Comparison of ENCODE assay signal across 23 cellular contexts in the genomic region with DNA sequence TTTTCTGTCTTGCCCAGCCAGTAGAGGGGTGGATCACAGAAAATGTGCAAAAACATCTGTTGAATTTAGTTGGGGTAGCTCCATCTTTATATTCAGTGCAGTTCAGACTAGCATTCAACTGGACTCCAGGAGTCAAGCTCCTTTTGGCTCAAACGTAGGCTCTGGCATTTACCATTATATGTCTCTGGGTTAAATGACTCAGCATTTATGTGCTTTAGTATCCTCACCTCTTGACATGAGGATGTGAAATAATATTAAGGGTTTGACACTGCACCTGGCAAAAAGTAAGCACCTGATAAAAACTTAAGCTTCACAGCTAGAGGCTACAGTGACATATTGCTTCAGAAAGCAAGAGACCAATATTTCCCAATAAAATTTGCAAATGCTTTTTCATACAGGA. TPM values are rescaled to one million over a fixed set of nuclear protein-coding genes. Genes with fewer than 3 reads are reported as not detected.
A peak's percentile ranks its signal among the peaks of the same experiment; 100 is the strongest.
DNase-seq lines count a peak whose midpoint lies in the region; ATAC-seq and TF ChIP-seq lines count a peak whose summit lies in the region.
"Had no signal": no experiment of that assay in that cellular context is flagged by ENCODE, and none has a peak within 500 bp of the region (broad histone marks: within the 10 kb centered on the region; RNA-seq: fewer than 3 reads in every experiment).

No MANE protein-coding gene starts in this region.

- H3K36me3 ChIP-seq in GM23248 (ENCODE audit: low read depth) (peaks cover 19% of the 10 kb centered on the region; the same call in 1 of the 2 replicates), Panc1 (ENCODE audit: control insufficient read depth, insufficient read depth, low read length) (peaks cover 56% of the 10 kb centered on the region)

- H4K20me1 ChIP-seq in GM23248 (ENCODE audit: insufficient read depth): no peaks in the 10 kb centered on the region

- in situ Hi-C loops in GM23248 (cut with MboI): no loop called here
- in situ Hi-C loops in Panc1 (cut with HindIII; ENCODE audit: low pct_unique_long_range_greater_than_20kb, low sequenced_read_pairs): no loop called here

- peaks cover 19% of the 10 kb centered on the region for H3K4me1 Mint-ChIP-seq in activated naive CD4-positive, alpha-beta T cell treated with anti-CD3 and anti-CD28 coated beads, Interleukin-2, amount 10 ng/mL, durations not matched to agents 7 days and 5 days
- H3K4me1 Mint-ChIP-seq: neural progenitor cell had no signal

- no peaks in the 10 kb centered on the region for H3K27me3 ChIP-seq in GM23248 (replicated peaks; ENCODE audit: insufficient read depth)
- no peaks in the 10 kb centered on the region for H3K27me3 ChIP-seq in Panc1 (ENCODE audit: control insufficient read depth, insufficient read depth, low read length)
- H3K27me3 ChIP-seq: esophagus muscularis mucosa, neural progenitor cell had no signal

- H3K27me3 Mint-ChIP-seq in activated naive CD4-positive, alpha-beta T cell treated with anti-CD3 and anti-CD28 coated beads, Interleukin-2, amount 10 ng/mL, durations not matched to agents 7 days and 5 days: no peaks in the 10 kb centered on the region
- H3K27me3 Mint-ChIP-seq: memory B cell; stimulated activated naive B cell treated with anti-CD40 and anti-IgM and Interleukin-4, amounts not matched to agents 10 μg/mL and 1 μg/mL and 100 μg/mL, for 72 hours had no signal

- no peak overlapping the region for H3K4me3 Mint-ChIP-seq in activated naive CD4-positive, alpha-beta T cell treated with anti-CD3 and anti-CD28 coated beads, Interleukin-2, amount 10 ng/mL, durations not matched to agents 7 days and 5 days
- H3K4me3 Mint-ChIP-seq: memory B cell; neural progenitor cell; stimulated activated naive B cell treated with anti-CD40 and anti-IgM and Interleukin-4, amounts not matched to agents 10 μg/mL and 1 μg/mL and 100 μg/mL, for 72 hours; T-helper 1 cell treated with Interleukin-12 subunit alpha and Interleukin-12 subunit beta and Interleukin-4 antibody, amounts not matched to agents 30 μg/mL and 1 μg/mL, for 36 hours had no signal

- H3F3A ChIP-seq in GM23248 (ENCODE audit: insufficient read depth): no peaks in the 10 kb centered on the region

- BruUV-seq in Panc1 (replicated peaks; lab: Mats Ljungman, UMichigan): no TSS peak

- CTCF ChIA-PET in activated naive CD4-positive, alpha-beta T cell treated with anti-CD3 and anti-CD28 coated beads, Interleukin-2, amount 10 ng/mL, durations not matched to agents 7 days and 5 days (lab: Charles Lee): interaction anchor here (0.9 to 3.4 kb wide), 3 partner anchors 10 to 54 kb away, joined by 3 to 11 read pairs (median 3); no protein-coding TSS in a partner anchor
- CTCF ChIA-PET in Panc1 (lab: Charles Lee): no interaction called here

- no peaks in the 10 kb centered on the region for H3K9me3 Mint-ChIP-seq in activated naive CD4-positive, alpha-beta T cell treated with anti-CD3 and anti-CD28 coated beads, Interleukin-2, amount 10 ng/mL, durations not matched to agents 7 days and 5 days
- H3K9me3 Mint-ChIP-seq: memory B cell; neural progenitor cell; stimulated activated naive B cell treated with anti-CD40 and anti-IgM and Interleukin-4, amounts not matched to agents 10 μg/mL and 1 μg/mL and 100 μg/mL, for 72 hours; T-helper 1 cell treated with Interleukin-12 subunit alpha and Interleukin-12 subunit beta and Interleukin-4 antibody, amounts not matched to agents 30 μg/mL and 1 μg/mL, for 36 hours had no signal

- DNase-seq in activated naive CD4-positive, alpha-beta T cell treated with anti-CD3 and anti-CD28 coated beads, Interleukin-2, amount 10 ng/mL, durations not matched to agents 7 days and 5 days: no peak
- no peak for DNase-seq in activated naive CD4-positive, alpha-beta T cell treated with anti-CD3 and anti-CD28 coated beads, Interleukin-2, amount 50 U/mL, for 16 hours
- DNase-seq in GM23248: peak; percentile 22
- no peak for DNase-seq in Panc1 (ENCODE audit: low read depth, low spot score)
- DNase-seq in iris pigment epithelial cell (ENCODE audit: low read depth): peak; percentile 35
- DNase-seq in globus pallidus (ENCODE audit: low spot score): no peak
- DNase-seq in DMS153 treated with DMSO at 0.1 percent for 48 hours (lab: John Stamatoyannopoulos, UW; ENCODE audit: unreplicated experiment): no peak
- DNase-seq in hepatic stellate cell (ENCODE audit: low spot score): no peak
- DNase-seq: activated CD4-positive, CD25-positive, alpha-beta regulatory T cell treated with anti-CD3 and anti-CD28 coated beads, Interleukin-2, amount 50 U/mL, for 72 hours; dermis blood vessel endothelial cell; hippocampal formation; NCI-H1092; NCI-H1694 treated with DMSO at 0.1 percent for 48 hours; NCI-H524 treated with DMSO at 0.1 percent for 48 hours; posterior cingulate gyrus; RPMI8226; stimulated activated CD4-positive, alpha-beta T cell treated with anti-CD3 and anti-CD28 coated beads, Interleukin-15, amount 100 ng/mL, for 24 hours; stimulated activated naive B cell treated with anti-CD40 and anti-IgM and Interleukin-4, amounts not matched to agents 10 μg/mL and 1 μg/mL and 100 μg/mL, for 72 hours had no signal

- H3K79me2 ChIP-seq in GM23248 (ENCODE audit: insufficient read depth): peaks cover 16% of the 10 kb centered on the region

- H3K4me1 ChIP-seq in GM23248 (ENCODE audit: insufficient read depth) (no peaks in the 10 kb centered on the region), Panc1 (ENCODE audit: control insufficient read depth, insufficient read depth, low read length) (no peaks in the 10 kb centered on the region)
- H3K4me1 ChIP-seq: esophagus muscularis mucosa, neural progenitor cell had no signal

- no peak for ATAC-seq in Panc1
- ATAC-seq: left lobe of liver; stimulated activated naive B cell treated with anti-CD40 and anti-IgM and Interleukin-4, amounts not matched to agents 10 μg/mL and 1 μg/mL and 100 μg/mL, for 72 hours had no signal

- H2AFZ ChIP-seq in GM23248: no peak overlapping the region
- H2AFZ ChIP-seq: neural progenitor cell had no signal

- no peak overlapping the region for H3K4me2 ChIP-seq in GM23248 (ENCODE audit: unreplicated experiment)
- H3K4me2 ChIP-seq: neural progenitor cell had no signal

- H3K36me3 Mint-ChIP-seq in activated naive CD4-positive, alpha-beta T cell treated with anti-CD3 and anti-CD28 coated beads, Interleukin-2, amount 10 ng/mL, durations not matched to agents 7 days and 5 days: peaks cover 79% of the 10 kb centered on the region

- H3K9ac ChIP-seq in GM23248: no peak overlapping the region
- H3K9ac ChIP-seq: neural progenitor cell had no signal

- POLR2A ChIA-PET in Panc1 (lab: Charles Lee): no interaction called here

- WGBS in GM23248 (ENCODE audit: low coverage in 1 of 2, low lambda C conversion rate in 2 of 2, missing lambda C conversion rate in 2 of 2), 2 experiments: 40 to 50% methylated on average over 1 of the region's 1 CpG

- H3K27ac ChIP-seq in GM23248 (no peak overlapping the region), Panc1 (ENCODE audit: low read length) (peak overlapping the region; percentile 30; the same call in 1 of the 2 replicates)
- H3K27ac ChIP-seq: esophagus muscularis mucosa, neural progenitor cell had no signal

- no peaks in the 10 kb centered on the region for H3K9me2 ChIP-seq in GM23248 (ENCODE audit: insufficient read depth)

- H3K4me3 ChIP-seq in GM23248 (no peak overlapping the region), Panc1 (ENCODE audit: low read depth in 2 of 2, low read length in 2 of 2) (no peak overlapping the region)
- H3K4me3 ChIP-seq: esophagus muscularis mucosa, neural progenitor cell had no signal

- TF ChIP-seq CTCF in Panc1 (IDR thresholded peaks at IDR 0.05): no peak

- H3K27ac Mint-ChIP-seq in activated naive CD4-positive, alpha-beta T cell treated with anti-CD3 and anti-CD28 coated beads, Interleukin-2, amount 10 ng/mL, durations not matched to agents 7 days and 5 days: peak overlapping the region; percentile 20
- H3K27ac Mint-ChIP-seq: memory B cell; neural progenitor cell; stimulated activated naive B cell treated with anti-CD40 and anti-IgM and Interleukin-4, amounts not matched to agents 10 μg/mL and 1 μg/mL and 100 μg/mL, for 72 hours had no signal

- intact Hi-C loops in Panc1 (cut with micrococcal nuclease; ENCODE audit: unreplicated experiment): no loop called here

- H3K9me3 ChIP-seq in GM23248 (ENCODE audit: low read depth): no peaks in the 10 kb centered on the region
- H3K9me3 ChIP-seq in Panc1 (ENCODE audit: control insufficient read depth, insufficient read depth, low read depth, low read length): no peaks in the 10 kb centered on the region
- H3K9me3 ChIP-seq: esophagus muscularis mucosa had no signal

RNA-seq across cellular contexts. Expression of a gene that starts 14.8 kb away (rescaled TPM):
- 74.5 and 93.5 TPM in 2 replicates for total RNA-seq in GM23248 (2014; rRNA removed; shearing (Covaris generic))
- 64.1 and 68.0 TPM in 2 replicates for polyA plus RNA-seq in GM23248 (2016; fragmentation: Nextera tagmentation; extraction: Ambion mirVana)
- total RNA-seq in Panc1 (2021; ENCODE audit: unreplicated experiment): 228 TPM
- 134 TPM for polyA plus RNA-seq in Panc1 (2012; ENCODE audit: insufficient read length)

RNA-seq across cellular contexts. Expression of a gene that starts 24.9 kb away (rescaled TPM):
- total RNA-seq in GM23248 (2014; rRNA removed; shearing (Covaris generic)): 13.0 and 19.0 TPM in 2 replicates
- polyA plus RNA-seq in GM23248 (2016; fragmentation: Nextera tagmentation; extraction: Ambion mirVana): 9.8 and 10.2 TPM in 2 replicates
- 23.6 TPM for total RNA-seq in Panc1 (2021; ENCODE audit: unreplicated experiment)
- 28.6 TPM for polyA plus RNA-seq in Panc1 (2012; ENCODE audit: insufficient read length)

RNA-seq across cellular contexts. Expression of a gene that starts 42.8 kb away (rescaled TPM):
- total RNA-seq in GM23248 (2014; rRNA removed; shearing (Covaris generic)): 7.0 and 8.7 TPM in 2 replicates
- polyA plus RNA-seq in GM23248 (2016; fragmentation: Nextera tagmentation; extraction: Ambion mirVana): 9.1 and 10.2 TPM in 2 replicates
- total RNA-seq in Panc1 (2021; ENCODE audit: unreplicated experiment): 16.3 TPM
- 17.2 TPM for polyA plus RNA-seq in Panc1 (2012; ENCODE audit: insufficient read length)

RNA-seq across cellular contexts. Expression of a gene that starts 44.5 kb away (rescaled TPM):
- 58.8 and 75.8 TPM in 2 replicates for total RNA-seq in GM23248 (2014; rRNA removed; shearing (Covaris generic))
- polyA plus RNA-seq in GM23248 (2016; fragmentation: Nextera tagmentation; extraction: Ambion mirVana): 58.6 and 59.7 TPM in 2 replicates
- total RNA-seq in Panc1 (2021; ENCODE audit: unreplicated experiment): 84.4 TPM
- 124 TPM for polyA plus RNA-seq in Panc1 (2012; ENCODE audit: insufficient read length)

RNA-seq across cellular contexts. Expression of a gene that starts 47.2 kb away (rescaled TPM):
- 9.7 and 17.3 TPM in 2 replicates for total RNA-seq in GM23248 (2014; rRNA removed; shearing (Covaris generic))
- polyA plus RNA-seq in GM23248 (2016; fragmentation: Nextera tagmentation; extraction: Ambion mirVana): 11.1 and 13.5 TPM in 2 replicates
- 5.3 TPM for total RNA-seq in Panc1 (2021; ENCODE audit: unreplicated experiment)
- 7.9 TPM for polyA plus RNA-seq in Panc1 (2012; ENCODE audit: insufficient read length)

Comparison
In these comparisons a context has a peak if more than half of its experiments do, and no peak if none do; other contexts are left out.
1. DNase-seq: peak in GM23248 (single experiment) and iris pigment epithelial cell (single experiment); none in activated naive CD4-positive, alpha-beta T cell treated with anti-CD3 and anti-CD28 coated beads, Interleukin-2, amount 10 ng/mL, durations not matched to agents 7 days and 5 days (single experiment), activated naive CD4-positive, alpha-beta T cell treated with anti-CD3 and anti-CD28 coated beads, Interleukin-2, amount 50 U/mL, for 16 hours (single experiment), Panc1 (single experiment), globus pallidus (single experiment), DMS153 treated with DMSO at 0.1 percent for 48 hours (single experiment) and hepatic stellate cell (single experiment).